In the genomic region with DNA sequence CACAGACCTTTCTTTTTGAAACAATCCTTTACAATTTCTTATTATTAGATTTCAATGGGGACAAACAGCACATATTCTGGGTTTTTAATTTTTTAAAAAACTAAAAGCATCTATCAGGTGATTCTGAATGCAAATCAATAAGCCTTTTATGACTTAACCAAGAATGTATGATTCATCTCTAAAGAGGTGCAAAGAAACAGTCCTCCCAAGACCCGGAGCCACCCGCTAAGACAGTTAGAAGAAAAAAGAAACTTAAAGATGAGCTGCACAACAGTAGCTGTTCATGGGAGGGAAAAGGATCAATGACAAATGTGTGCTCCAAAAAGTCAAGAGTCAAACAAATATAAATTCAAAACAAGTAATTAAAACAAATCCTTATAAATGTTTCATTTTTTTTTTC, we compare ENCODE assay signal across 18 cellular contexts.
DNase-seq lines count a peak whose midpoint lies in the region; ATAC-seq and TF ChIP-seq lines count a peak whose summit lies in the region.
"Had no signal": no experiment of that assay in that cellular context is flagged by ENCODE, and none has a peak within 500 bp of the region (broad histone marks: within the 10 kb centered on the region; RNA-seq: fewer than 3 reads in every experiment).

No MANE protein-coding gene starts in this region.

- H3K4me1 Mint-ChIP-seq in Calu3 (ENCODE audit: low read depth, unreplicated experiment) (peaks cover 42% of the 10 kb centered on the region), mesothelial cell of epicardium (peaks cover 81% of the 10 kb centered on the region)
- H3K4me1 Mint-ChIP-seq: CD4-positive, alpha-beta memory T cell had no signal

- H3K4me3 Mint-ChIP-seq in Calu3 (ENCODE audit: low read depth, unreplicated experiment) (no peak overlapping the region), mesothelial cell of epicardium (no peak overlapping the region)
- H3K4me3 Mint-ChIP-seq: CD4-positive, alpha-beta memory T cell had no signal

- peak overlapping the region; percentile 40 for H3K4me2 ChIP-seq in HCT116 (ENCODE audit: low read length)
- H3K4me2 ChIP-seq: BLaER1 had no signal

- CTCF ChIA-PET in Calu3 (lab: Charles Lee) (interaction anchor here (1.4 to 1.6 kb wide), 3 partner anchors 12 to 26 kb away, joined by 3 to 5 read pairs (median 5); no protein-coding TSS in a partner anchor), HCT116 (lab: Charles Lee) (interaction anchor here (0.8 to 3.4 kb wide), 3 partner anchors 9 to 457 kb away, joined by 3 to 12 read pairs (median 4); no protein-coding TSS in a partner anchor), RWPE1 (lab: Yijun Ruan, JAX) (interaction anchor here (0.5 to 0.7 kb wide), 2 partner anchors 192 to 313 kb away, joined by 3 to 4 read pairs; no protein-coding TSS in a partner anchor)

- H3K4me3 ChIP-seq in HCT116 (replicated peaks in 1 of 2; ENCODE audit: low read depth in 1 of 2, low read length in 2 of 2) = no peak overlapping the region
- H3K4me3 ChIP-seq: BLaER1, SJCRH30 had no signal

- no TSS peak for BruUV-seq in Calu3 (replicated peaks; lab: Mats Ljungman, UMichigan)
- no TSS peak for BruUV-seq in HCT116 (replicated peaks; lab: Mats Ljungman, UMichigan)

- H3K79me2 ChIP-seq in HCT116 (ENCODE audit: insufficient read depth, low read length) = no peaks in the 10 kb centered on the region

- H3K9me3 ChIP-seq in HCT116 (ENCODE audit: control insufficient read depth in 1 of 2, insufficient read depth in 1 of 2, low read depth in 1 of 2, low read length in 2 of 2) = peaks cover 0 to 5% of the 10 kb centered on the region in 2 experiments; a peak in 1 of 4 replicates
- H3K9me3 ChIP-seq: BLaER1, SJCRH30 had no signal

- no peak for TF ChIP-seq CTCF in Calu3 (IDR thresholded peaks at IDR 0.05; ENCODE audit: unreplicated experiment)
- TF ChIP-seq CTCF in HCT116 (IDR thresholded peaks at IDR 0.05 in 2 of 3, conservative IDR thresholded peaks at IDR 0.05 in 1 of 3; ENCODE audit: borderline replicate concordance in 1 of 3, insufficient read depth in 1 of 3, low read depth in 2 of 3, low read length in 2 of 3) = no peak
- TF ChIP-seq CTCF in RWPE1 (conservative IDR thresholded peaks at IDR 0.05; ENCODE audit: low read depth) = no peak
- no peak for TF ChIP-seq CTCF in mesothelial cell of epicardium (IDR thresholded peaks at IDR 0.05; ENCODE audit: unreplicated experiment)

- RAD21 ChIA-PET in HCT116 (lab: Charles Lee; ENCODE audit: low non-redundant PET in 1 of 2, low total read pairs in 2 of 2, uncharacterized antibody in 2 of 2, unreplicated experiment in 2 of 2) = no interaction called here

- ATAC-seq in HCT116 = peak; percentile 43; the same call in 1 of the 2 replicates

- no peak overlapping the region for H2AFZ ChIP-seq in HCT116 (ENCODE audit: low read depth, low read length, poor library complexity, severe bottlenecking)

- TF ChIP-seq POLR2A in HCT116 (IDR thresholded peaks at IDR 0.05; ENCODE audit: borderline replicate concordance, extremely low read depth, insufficient read depth, insufficient read length) = no peak

- peaks cover 54 to 56% of the 10 kb centered on the region in 2 experiments for H3K4me1 ChIP-seq in HCT116 (ENCODE audit: control insufficient read depth in 1 of 2, insufficient read depth in 2 of 2, low read length in 2 of 2)
- H3K4me1 ChIP-seq: BLaER1, SJCRH30 had no signal

- intact Hi-C loops in Calu3 (cut with micrococcal nuclease; ENCODE audit: unreplicated experiment) = no loop called here
- intact Hi-C loops in HCT116 (cut with micrococcal nuclease) = no loop called here

- POLR2A ChIA-PET in HCT116 (lab: Charles Lee) (interaction anchor here (1.3 kb wide), 1 partner anchor 49 kb away, joined by 3 read pairs; no protein-coding TSS in a partner anchor), RWPE1 (lab: Yijun Ruan, JAX; ENCODE audit: low non-redundant PET) (no interaction called here)

- H3K27me3 Mint-ChIP-seq in Calu3 (ENCODE audit: unreplicated experiment) = no peaks in the 10 kb centered on the region
- H3K27me3 Mint-ChIP-seq in mesothelial cell of epicardium (ENCODE audit: low read depth) = no peaks in the 10 kb centered on the region
- H3K27me3 Mint-ChIP-seq: CD4-positive, alpha-beta memory T cell had no signal

- no peaks in the 10 kb centered on the region for H3K9me2 ChIP-seq in HCT116 (ENCODE audit: insufficient read depth)

- no peak for TF ChIP-seq RAD21 in HCT116 (IDR thresholded peaks at IDR 0.05; ENCODE audit: low read depth)

- H3K36me3 Mint-ChIP-seq in Calu3 (ENCODE audit: insufficient read depth, unreplicated experiment) (no peaks in the 10 kb centered on the region), mesothelial cell of epicardium (peaks cover 9% of the 10 kb centered on the region)
- H3K36me3 Mint-ChIP-seq: CD4-positive, alpha-beta memory T cell had no signal

- no peak overlapping the region for H3K9ac ChIP-seq in HCT116 (ENCODE audit: low read length)
- H3K9ac ChIP-seq: BLaER1 had no signal

- peak overlapping the region; percentile 35 for H3K27ac Mint-ChIP-seq in Calu3 (ENCODE audit: unreplicated experiment)
- peak overlapping the region; percentile 88 for H3K27ac Mint-ChIP-seq in mesothelial cell of epicardium
- H3K27ac Mint-ChIP-seq: CD4-positive, alpha-beta memory T cell had no signal

- H3K27ac ChIP-seq in HCT116 (ENCODE audit: low read depth, low read length) (peak overlapping the region; percentile 57; the same call in 1 of the 2 replicates), RWPE1 (no peak overlapping the region)
- H3K27ac ChIP-seq: BLaER1, SJCRH30 had no signal

- H3K9me3 Mint-ChIP-seq in Calu3 (ENCODE audit: low read depth, unreplicated experiment) = peaks cover 5% of the 10 kb centered on the region
- H3K9me3 Mint-ChIP-seq in mesothelial cell of epicardium = peaks cover 12% of the 10 kb centered on the region

- H4K20me1 ChIP-seq in HCT116 (ENCODE audit: insufficient read depth) = no peaks in the 10 kb centered on the region
- H4K20me1 ChIP-seq: BLaER1 had no signal

- 0 out of 4 replicates have a peak, but pooled peaks cover 0 to 3% of the 10 kb centered on the region in 2 experiments for H3K36me3 ChIP-seq in HCT116 (ENCODE audit: control insufficient read depth in 1 of 2, insufficient read depth in 2 of 2, low read length in 2 of 2)
- H3K36me3 ChIP-seq: BLaER1, SJCRH30 had no signal

- no peak for DNase-seq in Calu3
- DNase-seq in HCT116 (ENCODE audit: low read depth, low spot score) = no peak
- DNase-seq in RWPE1 (ENCODE audit: low spot score) = peak; percentile 19
- DNase-seq in mesothelial cell of epicardium (ENCODE audit: low spot score in 2 of 2, unreplicated experiment in 2 of 2) = no peak
- no peak for DNase-seq in NCI-H226
- no peak for DNase-seq in SHP77 treated with DMSO at 0.1 percent for 48 hours (lab: John Stamatoyannopoulos, UW)
- DNase-seq in NCI-H1105 treated with DMSO at 0.1 percent for 48 hours (lab: John Stamatoyannopoulos, UW) = no peak
- DNase-seq in germinal center (ENCODE audit: low spot score) = no peak
- DNase-seq: CD4-positive, alpha-beta memory T cell; GOT3; NCI-H1105; NCI-H1694; NCI-H510A; NCI-H748 treated with DMSO at 0.1 percent for 48 hours; NK-92 treated with Interleukin-12 subunit alpha and Interleukin-12 subunit beta, amount 100 ng/mL, for 24 hours; RPMI8226; SJCRH30 had no signal

- no peaks in the 10 kb centered on the region for H3K27me3 ChIP-seq in HCT116 (ENCODE audit: insufficient read depth, low read length)
- H3K27me3 ChIP-seq: BLaER1, SJCRH30 had no signal

TF ChIP-seq in HCT116, 20 proteins besides CTCF, POLR2A, EP300 and RAD21:
- TF ChIP-seq FOSL1 (IDR thresholded peaks at IDR 0.05; ENCODE audit: low read depth) (peak; percentile 44; the same call in 1 of the 2 replicates), EGR1 (IDR thresholded peaks at IDR 0.05; ENCODE audit: low read depth) (no peak)
